In the genomic region with DNA sequence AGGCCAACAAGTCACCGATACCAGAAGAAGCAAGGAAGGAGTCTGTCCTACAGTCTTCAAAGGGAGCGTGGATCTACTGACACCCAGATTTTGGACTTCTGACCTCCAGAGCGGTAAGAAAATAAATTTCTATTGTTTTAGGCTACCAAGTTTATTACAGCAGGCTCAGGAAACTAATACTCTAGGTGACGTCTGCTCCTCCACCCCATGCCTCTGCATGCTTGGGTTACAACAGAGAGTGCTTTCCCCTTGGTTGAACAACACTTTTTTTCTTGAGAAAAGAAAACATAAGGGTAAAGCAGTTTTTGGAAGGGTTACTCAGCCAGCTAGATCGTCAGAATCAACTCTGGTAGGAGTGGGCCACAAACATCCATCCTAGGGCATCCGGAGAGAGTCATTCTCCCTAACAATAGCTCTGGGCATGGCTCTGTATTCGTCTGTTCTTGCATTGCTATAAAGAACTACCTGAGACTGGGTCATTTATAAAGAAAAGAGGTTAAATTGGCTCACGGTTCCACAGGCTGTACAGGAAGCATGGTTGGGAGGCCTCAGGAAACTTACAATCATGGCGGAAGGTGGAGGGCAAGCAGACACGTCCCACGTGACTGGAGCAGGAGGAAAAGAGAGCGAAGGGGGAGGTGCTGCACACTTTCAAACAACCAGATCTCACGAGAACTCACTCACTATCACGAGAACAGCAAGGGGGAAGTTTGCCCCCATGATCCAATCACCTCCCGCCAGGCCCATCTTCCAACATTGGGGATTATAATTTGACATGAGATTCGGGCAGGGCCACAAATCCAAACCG, we compare ENCODE assay signal across 20 cellular contexts. TPM values are rescaled to one million over a fixed set of nuclear protein-coding genes. Genes with fewer than 3 reads are reported as not detected.
A peak's percentile ranks its signal among the peaks of the same experiment; 100 is the strongest.
DNase-seq lines count a peak whose midpoint lies in the region; TF ChIP-seq lines count a peak whose summit lies in the region.
"Had no signal": no experiment of that assay in that cellular context is flagged by ENCODE, and none has a peak within 500 bp of the region (broad histone marks: within the 10 kb centered on the region; RNA-seq: fewer than 3 reads in every experiment).

No MANE protein-coding gene starts in this region.

- TF ChIP-seq CTCF in AG04450 (IDR thresholded peaks at IDR 0.05; ENCODE audit: low read depth, low read length) (no peak), epithelial cell of proximal tubule (conservative IDR thresholded peaks at IDR 0.05; ENCODE audit: low read depth, low read length) (no peak), nephron (IDR thresholded peaks at IDR 0.05; ENCODE audit: unreplicated experiment in 3 of 3) (no peak)

- peak overlapping the region in 2 of 3 experiments; percentile 24 to 89 for H3K27ac Mint-ChIP-seq in nephron

- no peaks in the 10 kb centered on the region for H3K27me3 ChIP-seq in AG04450 (ENCODE audit: control insufficient read depth, insufficient read depth, low read length)
- H3K27me3 ChIP-seq: adrenal gland, MG63 had no signal

- DNase-seq in AG04450 (ENCODE audit: low read depth, low spot score) (no peak), OCI-M1 (lab: John Stamatoyannopoulos, UW) (peak; percentile 26), epithelial cell of proximal tubule (ENCODE audit: low read depth) (peak; percentile 12), NCI-H748 (lab: John Stamatoyannopoulos, UW; ENCODE audit: unreplicated experiment) (no peak), D341Med (ENCODE audit: low spot score) (no peak), GDM1 (lab: John Stamatoyannopoulos, UW) (no peak), mesenteric fat pad (ENCODE audit: low spot score) (no peak)
- DNase-seq: activated T-cell treated with anti-CD3 and anti-CD28 coated beads, Interleukin-2, amount 50 U/mL, for 1 hour; C1 segment of cervical spinal cord; cortex of kidney; H7; head of caudate nucleus; NCI-H1417; NCI-H2107; NCI-H510A treated with DMSO at 0.1 percent for 48 hours; NK-92 treated with Interleukin-12 subunit alpha and Interleukin-12 subunit beta, amount 100 ng/mL, for 24 hours; nucleus accumbens had no signal

- H3K4me3 ChIP-seq in AG04450 (ENCODE audit: low read depth, low read length) (no peak overlapping the region), epithelial cell of proximal tubule (ENCODE audit: low read depth, low read length) (no peak overlapping the region)
- H3K4me3 ChIP-seq: adrenal gland, MG63 had no signal

- no peaks in the 10 kb centered on the region for H3K36me3 Mint-ChIP-seq in nephron (ENCODE audit: low read depth)

- H3K9me3 Mint-ChIP-seq in nephron = no peaks in the 10 kb centered on the region

- peaks cover 7% of the 10 kb centered on the region for H3K4me1 Mint-ChIP-seq in nephron

- H3K9me3 ChIP-seq in AG04450 (ENCODE audit: control insufficient read depth, insufficient read depth, low read length) = no peaks in the 10 kb centered on the region
- H3K9me3 ChIP-seq: adrenal gland, MG63 had no signal

- CTCF ChIA-PET in AG04450 (lab: Charles Lee) = interaction anchor here (0.7 to 1.0 kb wide), 3 partner anchors 22 to 346 kb away, joined by 3 to 5 read pairs (median 3); a partner anchor contains a TSS

- H3K27ac ChIP-seq in AG04450 (ENCODE audit: low read depth, low read length) = peak overlapping the region; percentile 47

- H3K27me3 Mint-ChIP-seq in nephron (ENCODE audit: low read depth) = peaks cover 5% of the 10 kb centered on the region

- POLR2A ChIA-PET in AG04450 (lab: Yijun Ruan, JAX) = interaction anchor here (0.5 to 1.4 kb wide), 3 partner anchors 23 to 61 kb away, joined by 3 to 8 read pairs (median 4); a partner anchor contains a TSS

- no peak overlapping the region for H3K4me3 Mint-ChIP-seq in nephron

RNA-seq across cellular contexts. Expression of a gene that starts 22.2 kb away (rescaled TPM):
- polyA plus RNA-seq in AG04450 (2011; rRNA removed) = 38.9 and 41.9 TPM in 2 replicates
- 32.0 and 38.0 TPM in 2 replicates for polyA minus RNA-seq in AG04450 (2011; rRNA and poly(A)+ RNA removed)
- total RNA-seq in epithelial cell of proximal tubule = 32.8 and 41.3 TPM in 2 replicates
- total RNA-seq in mesenteric fat pad = 42.4 TPM

Comparison
In these comparisons a context has a peak if more than half of its experiments do, and no peak if none do; other contexts are left out.
1. DNase-seq: peak in OCI-M1 (single experiment) and epithelial cell of proximal tubule (single experiment); none in AG04450 (single experiment), NCI-H748 (single experiment), D341Med (single experiment), GDM1 (single experiment) and mesenteric fat pad (single experiment).